1 cellular context compared by ENCODE assay signal in genomic region chr9:8259028-8259427, GRCh38.
TF ChIP-seq lines count a peak whose summit lies in the region.

No MANE protein-coding gene starts in this region.

TF ChIP-seq in GM23338, 12 proteins besides CTCF, POLR2A, EP300 and RAD21 (continued from another document):
- no peak for TF ChIP-seq ZNF462 (CRISPR knock-in tag; IDR thresholded peaks at IDR 0.05)
- no peak for TF ChIP-seq CREB1 (CRISPR knock-in tag; IDR thresholded peaks at IDR 0.05; ENCODE audit: low read depth)
- no peak for TF ChIP-seq EZH2 (IDR thresholded peaks at IDR 0.05; ENCODE audit: low read depth, unreplicated experiment)
- no peak for TF ChIP-seq JUNB (IDR thresholded peaks at IDR 0.05; ENCODE audit: unreplicated experiment)
- no peak for TF ChIP-seq POLR2AphosphoS5 (IDR thresholded peaks at IDR 0.05; ENCODE audit: low read depth)
- TF ChIP-seq NANOG (IDR thresholded peaks at IDR 0.05; ENCODE audit: borderline replicate concordance): no peak
- TF ChIP-seq ZNF114 (CRISPR knock-in tag; IDR thresholded peaks at IDR 0.05): no peak
- TF ChIP-seq STAT1 (IDR thresholded peaks at IDR 0.05; ENCODE audit: unreplicated experiment): no peak
- no peak for TF ChIP-seq EZH2phosphoT487 (IDR thresholded peaks at IDR 0.05; ENCODE audit: unreplicated experiment)
- no peak for TF ChIP-seq ZNF331 (CRISPR knock-in tag; IDR thresholded peaks at IDR 0.05; ENCODE audit: low read depth)
- TF ChIP-seq ETS1 (IDR thresholded peaks at IDR 0.05): no peak
